17 cellular contexts compared by ENCODE assay signal in the genomic region with DNA sequence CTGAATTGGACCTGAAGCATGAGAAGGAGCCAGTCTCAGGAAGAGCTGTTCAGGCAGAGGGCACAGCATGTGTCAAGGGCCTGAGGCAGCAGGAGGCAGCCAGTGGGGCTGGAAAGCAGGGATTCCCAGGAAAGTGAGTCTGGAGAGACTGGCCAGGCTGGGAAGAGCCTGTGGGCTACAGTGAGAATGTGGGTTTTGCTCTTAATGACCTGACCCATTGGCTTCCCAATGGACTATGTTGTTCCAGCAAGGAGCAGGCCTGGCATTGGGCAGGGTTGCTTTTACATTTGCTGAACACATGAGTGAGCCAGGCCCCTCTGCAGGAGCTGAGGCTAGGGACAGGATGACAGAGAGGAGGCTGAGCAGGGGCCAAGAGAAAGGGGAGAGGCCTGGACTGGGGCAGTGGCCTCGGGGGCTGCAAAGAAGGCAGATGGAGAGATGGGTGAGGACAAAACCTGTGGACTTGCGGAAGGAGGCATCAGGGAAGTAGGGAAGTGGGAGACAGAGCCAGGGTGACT.
DNase-seq lines count a peak whose midpoint lies in the region; ATAC-seq, FAIRE-seq and TF ChIP-seq lines count a peak whose summit lies in the region.
"Had no signal": no experiment of that assay in that cellular context is flagged by ENCODE, and none has a peak within 500 bp of the region (broad histone marks: within the 10 kb centered on the region; RNA-seq: fewer than 3 reads in every experiment).

No MANE protein-coding gene starts in this region.

- H2BK20ac ChIP-seq in IMR-90 (ENCODE audit: low read depth, low read length) = no peak overlapping the region

- no peak overlapping the region for H3K23ac ChIP-seq in IMR-90 (ENCODE audit: low read depth, low read length)

- H3K4me1 ChIP-seq in IMR-90 (ENCODE audit: control insufficient read depth, insufficient read depth, low read length) = no peaks in the 10 kb centered on the region
- H3K4me1 ChIP-seq: BE2C had no signal

- CTCF ChIA-PET in IMR-90 (lab: Yijun Ruan, JAX) = no interaction called here

- no peak overlapping the region for H3K4me3 Mint-ChIP-seq in stimulated activated naive B cell treated with anti-CD40 and anti-IgM and Interleukin-4, amounts not matched to agents 10 μg/mL and 1 μg/mL and 100 μg/mL, for 72 hours
- H3K4me3 Mint-ChIP-seq: CD8-positive, alpha-beta T cell had no signal

- DNase-seq in GM12891 (ENCODE audit: insufficient read length, low spot score) = no peak
- DNase-seq in IMR-90 = no peak
- DNase-seq in islet precursor cell = peak; percentile 48
- no peak for DNase-seq in stimulated activated naive B cell treated with anti-CD40 and anti-IgM and Interleukin-4, amounts not matched to agents 10 μg/mL and 1 μg/mL and 100 μg/mL, for 72 hours
- no peak for DNase-seq in stimulated activated CD4-positive, alpha-beta T cell treated with anti-CD3 and anti-CD28 coated beads, Interleukin-2, amount 100 ng/mL, for 48 hours
- DNase-seq: BE2C; CD8-positive, alpha-beta T cell; DMS79 treated with DMSO at 0.1 percent for 48 hours; GOT3; KG1; NCI-H1092 treated with DMSO at 0.1 percent for 48 hours; NCI-H1694; NCI-H69 had no signal

- no peak overlapping the region for H2BK5ac ChIP-seq in IMR-90 (ENCODE audit: low read depth, low read length, poor library complexity, severe bottlenecking)

- H3K56ac ChIP-seq in IMR-90 (ENCODE audit: extremely low read depth, insufficient read depth, low read length) = no peak overlapping the region

- H3K4me1 Mint-ChIP-seq in stimulated activated naive B cell treated with anti-CD40 and anti-IgM and Interleukin-4, amounts not matched to agents 10 μg/mL and 1 μg/mL and 100 μg/mL, for 72 hours = peaks cover 13 to 34% of the 10 kb centered on the region in 2 donors

- H3K9ac ChIP-seq in IMR-90 (ENCODE audit: low read depth, low read length) = no peak overlapping the region

- no peak overlapping the region for H3K4me3 ChIP-seq in IMR-90 (ENCODE audit: insufficient read depth, low read depth, low read length)

- no peak overlapping the region for H4K5ac ChIP-seq in IMR-90 (ENCODE audit: low read depth, low read length)

- in situ Hi-C loops in IMR-90 (cut with MboI; ENCODE audit: low sequenced_read_pairs) = no loop called here

- no TSS peak for BruUV-seq in IMR-90 (replicated peaks; lab: Mats Ljungman, UMichigan)

- no peak overlapping the region for H2AFZ ChIP-seq in IMR-90 (replicated peaks; ENCODE audit: low read length, poor library complexity)

- H3K4ac ChIP-seq in IMR-90 (ENCODE audit: low read depth, low read length) = no peak overlapping the region

- no peak overlapping the region for H2BK15ac ChIP-seq in IMR-90 (ENCODE audit: low read depth, low read length)

- H3K4me2 ChIP-seq in IMR-90 (ENCODE audit: low read depth, low read length) = no peak overlapping the region

- TF ChIP-seq POLR2A in GM12891 (IDR thresholded peaks at IDR 0.05; ENCODE audit: low read depth, low read length) (no peak), IMR-90 (IDR thresholded peaks at IDR 0.05; ENCODE audit: low read depth, low read length) (no peak)

- FAIRE-seq in GM12891 (lab: Jason Lieb, UNC) = no peak
- FAIRE-seq: D721Med, G401.6 had no signal

- no peak overlapping the region for H3K14ac ChIP-seq in IMR-90 (replicated peaks; ENCODE audit: low read depth, low read length)

- no peak overlapping the region for H4K8ac ChIP-seq in IMR-90 (ENCODE audit: low read depth in 2 of 2, low read length in 2 of 2)

- peaks cover 27% of the 10 kb centered on the region for H3K27me3 ChIP-seq in IMR-90 (ENCODE audit: control insufficient read depth, insufficient read depth, low read length)

- WGBS in IMR-90 (ENCODE audit: extremely low coverage in 2 of 2, insufficient read length in 1 of 2), 2 experiments = no CpG with 5 or more reads among the region's 2 CpGs

- dilution Hi-C loops in IMR-90 (cut with HindIII; ENCODE audit: low sequenced_read_pairs, unreplicated experiment) = no loop called here

- H3K9me3 ChIP-seq in IMR-90 (ENCODE audit: control insufficient read depth, insufficient read depth, low read length) = peaks cover 2% of the 10 kb centered on the region
- H3K9me3 ChIP-seq: BE2C had no signal

- H2AK5ac ChIP-seq in IMR-90 (ENCODE audit: low read depth, low read length) = no peak overlapping the region

- no peaks in the 10 kb centered on the region for H3K9me1 ChIP-seq in IMR-90 (ENCODE audit: insufficient read depth, low read length)

- H3K36me3 ChIP-seq in IMR-90 (ENCODE audit: control insufficient read depth, insufficient read depth, low read length) = no peaks in the 10 kb centered on the region
- H3K36me3 ChIP-seq: BE2C had no signal

- H3K27ac ChIP-seq in IMR-90 (ENCODE audit: insufficient read depth, low read length) = no peak overlapping the region

- no peak overlapping the region for H3K18ac ChIP-seq in IMR-90 (ENCODE audit: low read depth, low read length)

- H4K20me1 ChIP-seq in IMR-90 (ENCODE audit: insufficient read depth, low read length) = no peaks in the 10 kb centered on the region

- H3K36me3 Mint-ChIP-seq in stimulated activated naive B cell treated with anti-CD40 and anti-IgM and Interleukin-4, amounts not matched to agents 10 μg/mL and 1 μg/mL and 100 μg/mL, for 72 hours = peaks cover 4 to 12% of the 10 kb centered on the region in 2 donors
- H3K36me3 Mint-ChIP-seq: CD8-positive, alpha-beta T cell had no signal

- intact Hi-C loops in IMR-90 (cut with micrococcal nuclease) = no loop called here

- POLR2A ChIA-PET in IMR-90 (lab: Charles Lee; ENCODE audit: unreplicated experiment) = no interaction called here

- H2AK9ac ChIP-seq in IMR-90 (replicated peaks; ENCODE audit: low read depth, low read length, poor library complexity) = peak overlapping the region; percentile 61

- no peak for TF ChIP-seq CTCF in IMR-90 (conservative IDR thresholded peaks at IDR 0.05; ENCODE audit: low read depth, low read length)

- H3K9me3 Mint-ChIP-seq in stimulated activated naive B cell treated with anti-CD40 and anti-IgM and Interleukin-4, amounts not matched to agents 10 μg/mL and 1 μg/mL and 100 μg/mL, for 72 hours = peaks cover under 1 to 6% of the 10 kb centered on the region in 2 donors

- H4K91ac ChIP-seq in IMR-90 (ENCODE audit: insufficient read depth, low read depth, low read length) = no peak overlapping the region

- H3K79me1 ChIP-seq in IMR-90 (ENCODE audit: low read depth in 1 of 2, low read length in 2 of 2) = no peaks in the 10 kb centered on the region

- H3K27me3 Mint-ChIP-seq in stimulated activated naive B cell treated with anti-CD40 and anti-IgM and Interleukin-4, amounts not matched to agents 10 μg/mL and 1 μg/mL and 100 μg/mL, for 72 hours = no peaks in the 10 kb centered on the region

- no peak overlapping the region for H2BK120ac ChIP-seq in IMR-90 (ENCODE audit: low read depth, low read length)

- ATAC-seq in IMR-90 (ENCODE audit: low read depth) (no peak), GM21360 (IDR thresholded peaks at IDR 0.05; ENCODE audit: unreplicated experiment) (no peak), GM18498 (IDR thresholded peaks at IDR 0.05; ENCODE audit: unreplicated experiment) (no peak)
- ATAC-seq in stimulated activated naive B cell treated with anti-CD40 and anti-IgM and Interleukin-4, amounts not matched to agents 10 μg/mL and 1 μg/mL and 100 μg/mL, for 72 hours (replicated peaks) = peak in 1 of 2 donors; percentile 14
- ATAC-seq: CD8-positive, alpha-beta T cell had no signal

- TF ChIP-seq RAD21 in IMR-90 (IDR thresholded peaks at IDR 0.05; ENCODE audit: low read length) = no peak

- H3K27ac Mint-ChIP-seq in stimulated activated naive B cell treated with anti-CD40 and anti-IgM and Interleukin-4, amounts not matched to agents 10 μg/mL and 1 μg/mL and 100 μg/mL, for 72 hours = peak overlapping the region; percentile 16
- H3K27ac Mint-ChIP-seq: CD8-positive, alpha-beta T cell had no signal

TF ChIP-seq in GM12891, 5 proteins besides CTCF, POLR2A, EP300 and RAD21:
- TF ChIP-seq POU2F2 (IDR thresholded peaks at IDR 0.05; ENCODE audit: low read depth, low read length) (no peak), SPI1 (IDR thresholded peaks at IDR 0.05; ENCODE audit: low read depth, low read length) (peak; percentile 32; the same call in 1 of the 2 replicates)

TF ChIP-seq in IMR-90, 13 proteins besides CTCF, POLR2A, EP300 and RAD21:
- TF ChIP-seq USF2 (IDR thresholded peaks at IDR 0.05; ENCODE audit: low read depth, low read length) (no peak), MAZ (IDR thresholded peaks at IDR 0.05; ENCODE audit: borderline replicate concordance, low read depth, low read length) (no peak), MAFK (IDR thresholded peaks at IDR 0.05; ENCODE audit: low read depth, low read length) (no peak), NFE2L2 (IDR thresholded peaks at IDR 0.05; ENCODE audit: low read depth, low read length) (no peak), MXI1 (IDR thresholded peaks at IDR 0.05; ENCODE audit: borderline replicate concordance, low read depth, low read length) (no peak), SMC3 (IDR thresholded peaks at IDR 0.05; ENCODE audit: low read depth, low read length) (no peak), RFX5 (IDR thresholded peaks at IDR 0.05; ENCODE audit: low read depth, low read length) (no peak), RCOR1 (IDR thresholded peaks at IDR 0.05; ENCODE audit: insufficient replicate concordance, low read length) (no peak), CEBPB (IDR thresholded peaks at IDR 0.05; ENCODE audit: low read depth, low read length) (no peak), FOS (IDR thresholded peaks at IDR 0.05; ENCODE audit: low read depth, low read length) (no peak), BHLHE40 (IDR thresholded peaks at IDR 0.05; ENCODE audit: low read depth, low read length) (no peak), CHD1 (IDR thresholded peaks at IDR 0.05; ENCODE audit: low read depth, low read length) (no peak)
- TF ChIP-seq, protein P1, sequence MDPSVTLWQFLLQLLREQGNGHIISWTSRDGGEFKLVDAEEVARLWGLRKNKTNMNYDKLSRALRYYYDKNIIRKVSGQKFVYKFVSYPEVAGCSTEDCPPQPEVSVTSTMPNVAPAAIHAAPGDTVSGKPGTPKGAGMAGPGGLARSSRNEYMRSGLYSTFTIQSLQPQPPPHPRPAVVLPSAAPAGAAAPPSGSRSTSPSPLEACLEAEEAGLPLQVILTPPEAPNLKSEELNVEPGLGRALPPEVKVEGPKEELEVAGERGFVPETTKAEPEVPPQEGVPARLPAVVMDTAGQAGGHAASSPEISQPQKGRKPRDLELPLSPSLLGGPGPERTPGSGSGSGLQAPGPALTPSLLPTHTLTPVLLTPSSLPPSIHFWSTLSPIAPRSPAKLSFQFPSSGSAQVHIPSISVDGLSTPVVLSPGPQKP (IDR thresholded peaks at IDR 0.05; ENCODE audit: borderline replicate concordance, low read depth, low read length) = no peak
TF ChIP-seq in IMR-90: peak in this region for 0.
